In the genomic region with DNA sequence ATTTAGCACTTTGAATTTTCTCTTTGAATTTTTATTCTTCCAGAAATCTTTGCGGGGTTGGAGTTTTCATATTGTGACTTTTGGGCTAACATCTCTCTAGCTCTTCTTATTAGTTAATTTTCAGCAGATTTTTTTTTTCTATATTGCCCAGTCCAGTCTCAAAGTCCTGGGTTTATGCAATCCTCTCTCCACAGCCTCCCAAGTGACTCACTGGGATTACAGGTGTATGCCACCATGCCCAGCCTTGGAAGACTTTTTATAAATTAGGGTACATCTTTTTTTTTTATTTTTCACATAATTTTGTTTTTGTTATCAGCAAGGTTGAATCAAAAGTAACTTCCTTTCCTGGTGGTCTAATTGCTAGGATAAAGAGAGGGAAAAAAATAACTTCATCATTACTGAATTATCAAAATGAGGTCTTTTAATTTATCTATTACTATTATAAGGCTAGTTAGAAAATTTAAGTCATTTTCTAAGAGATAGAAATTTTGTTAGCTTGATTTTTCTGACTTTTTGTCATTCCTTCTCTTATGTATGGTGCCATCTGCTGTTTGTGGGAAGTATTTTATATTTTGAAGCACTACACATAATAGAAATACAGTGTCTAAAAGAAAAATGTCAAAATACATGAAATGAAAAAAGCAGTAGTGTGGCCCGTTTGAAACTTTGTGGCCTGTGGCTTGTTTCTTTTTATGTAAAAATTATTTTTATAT, we compare ENCODE assay signal across 8 cellular contexts.
DNase-seq lines count a peak whose midpoint lies in the region; ATAC-seq and TF ChIP-seq lines count a peak whose summit lies in the region.

No MANE protein-coding gene starts in this region.

- peaks cover 2% of the 10 kb centered on the region for H3K36me3 Mint-ChIP-seq in CD8-positive, alpha-beta T cell

- WGBS in right lobe of liver (ENCODE audit: insufficient coverage, low coverage, low lambda C conversion rate, missing lambda C conversion rate): 23% methylated on average over 2 of the region's 2 CpGs

- H3K9me3 ChIP-seq in CD8-positive, alpha-beta T cell (ENCODE audit: low read length): no peaks in the 10 kb centered on the region
- H3K9me3 ChIP-seq in right lobe of liver: no peaks in the 10 kb centered on the region

- no peak for DNase-seq in CD8-positive, alpha-beta T cell
- DNase-seq in HPDE6-E6E7 (ENCODE audit: extremely low spot score) (peak; percentile 2), right lobe of liver (no peak), LoVo (ENCODE audit: low spot score) (no peak)
- no peak for DNase-seq in stimulated activated CD4-positive, alpha-beta T cell treated with anti-CD3 and anti-CD28 coated beads, Interleukin-2, amount 100 ng/mL, for 24 hours
- no peak for DNase-seq in activated CD4-positive, alpha-beta T cell treated with anti-CD3 and anti-CD28 coated beads for 4 hours

- intact Hi-C loops in CD8-positive, alpha-beta T cell (cut with DNase I, micrococcal nuclease): loop anchor here in 1 of 2 experiments (2.0 kb wide), 1 partner anchor 464 kb away; no protein-coding TSS in a partner anchor
- intact Hi-C loops in right lobe of liver (cut with DNase I): no loop called here

- no peak overlapping the region for H3K27ac ChIP-seq in CD8-positive, alpha-beta T cell (ENCODE audit: low read depth, low read length)
- no peak overlapping the region for H3K27ac ChIP-seq in VCaP
- no peak overlapping the region for H3K27ac ChIP-seq in right lobe of liver

- H3K9me3 Mint-ChIP-seq in CD8-positive, alpha-beta T cell: no peaks in the 10 kb centered on the region

- H3K4me3 ChIP-seq in CD8-positive, alpha-beta T cell (ENCODE audit: low read depth, low read length): no peak overlapping the region
- no peak overlapping the region for H3K4me3 ChIP-seq in right lobe of liver

- H3K4me1 ChIP-seq in CD8-positive, alpha-beta T cell (ENCODE audit: insufficient read depth, low read length): no peaks in the 10 kb centered on the region
- H3K4me1 ChIP-seq in right lobe of liver: peaks cover 0 to 10% (median 4%) of the 10 kb centered on the region in 4 donors

- no peak overlapping the region for H3K4me3 Mint-ChIP-seq in CD8-positive, alpha-beta T cell

- no peak for TF ChIP-seq POLR2A in right lobe of liver (IDR thresholded peaks at IDR 0.05)

- no peak for ATAC-seq in CD8-positive, alpha-beta T cell
- ATAC-seq in right lobe of liver (peak; percentile 84 to 95 (median 87)), GM19455 (IDR thresholded peaks at IDR 0.05; ENCODE audit: unreplicated experiment) (no peak)

- CTCF ChIA-PET in CD8-positive, alpha-beta T cell (lab: Charles Lee): interaction anchor here (0.6 to 1.4 kb wide), 3 partner anchors 21 to 464 kb away, joined by 3 to 5 read pairs (median 3); no protein-coding TSS in a partner anchor

- TF ChIP-seq CTCF in CD8-positive, alpha-beta T cell (IDR thresholded peaks at IDR 0.05): peak; percentile 60
- TF ChIP-seq CTCF in VCaP (conservative IDR thresholded peaks at IDR 0.05) (peak; percentile 78), right lobe of liver (IDR thresholded peaks at IDR 0.05) (peak; percentile 45 to 61 (median 60))

- no peaks in the 10 kb centered on the region for H3K27me3 ChIP-seq in CD8-positive, alpha-beta T cell (ENCODE audit: insufficient read depth, low read length)
- H3K27me3 ChIP-seq in right lobe of liver: no peaks in the 10 kb centered on the region

- H3K27ac Mint-ChIP-seq in CD8-positive, alpha-beta T cell: no peak overlapping the region

- H3K36me3 ChIP-seq in CD8-positive, alpha-beta T cell (ENCODE audit: insufficient read depth, low read length): no peaks in the 10 kb centered on the region
- H3K36me3 ChIP-seq in right lobe of liver: no peaks in the 10 kb centered on the region

- POLR2A ChIA-PET in CD8-positive, alpha-beta T cell (lab: Charles Lee): interaction anchor here (1.3 kb wide), 1 partner anchor 464 kb away, joined by 3 read pairs; no protein-coding TSS in a partner anchor

- H3K27me3 Mint-ChIP-seq in CD8-positive, alpha-beta T cell (ENCODE audit: low read depth): no peaks in the 10 kb centered on the region

- H3K4me1 Mint-ChIP-seq in CD8-positive, alpha-beta T cell (ENCODE audit: low read depth): no peaks in the 10 kb centered on the region

Comparison
In these comparisons a context has a peak if more than half of its experiments do, and no peak if none do; other contexts are left out.
1. ATAC-seq: peak in right lobe of liver (4 of 4); none in CD8-positive, alpha-beta T cell (single experiment) and GM19455 (single experiment).
2. Peak in every context shown above with its lines, with median percentiles within 50 percentile points of each other: CTCF ChIP-seq.